Comparison of ENCODE assay signal across 32 cellular contexts in genomic region chr7:130401101-130401500, GRCh38. TPM values are rescaled to one million over a fixed set of nuclear protein-coding genes. Genes with fewer than 3 reads are reported as not detected.
"Had no signal": no experiment of that assay in that cellular context is flagged by ENCODE, and none has a peak within 500 bp of the region (broad histone marks: within the 10 kb centered on the region; RNA-seq: fewer than 3 reads in every experiment).

No MANE protein-coding gene starts in this region.

- H3K27me3 ChIP-seq: cardiac muscle cell, foreskin keratinocyte, heart right ventricle, left lung, stomach, suprapubic skin, tibial artery had no signal

- H3K9me3 ChIP-seq: heart right ventricle, left lung, psoas muscle, stomach, suprapubic skin, tibial artery had no signal

- H3K79me2 ChIP-seq: parathyroid adenoma had no signal

- ATAC-seq: effector memory CD8-positive, alpha-beta T cell; foreskin keratinocyte; heart right ventricle; left lung; naive thymus-derived CD4-positive, alpha-beta T cell; stimulated activated naive B cell treated with anti-CD40 and anti-IgM and Interleukin-4, amounts not matched to agents 10 μg/mL and 1 μg/mL and 100 μg/mL, for 72 hours had no signal

- H3K4me3 ChIP-seq: cardiac muscle cell, coronary artery, heart right ventricle, left lung, psoas muscle, stomach, suprapubic skin, tibial artery had no signal

- H3K4me1 ChIP-seq: foreskin keratinocyte, parathyroid adenoma, psoas muscle had no signal

- H3K36me3 ChIP-seq: cardiac muscle cell, suprapubic skin had no signal

- DNase-seq: activated CD4-positive, alpha-beta T cell treated with anti-CD3 and anti-CD28 coated beads for 4 hours; activated CD4-positive, alpha-beta T cell treated with anti-CD3 and anti-CD28 coated beads, Interleukin-2, amount 50 U/mL, for 4 hours; activated CD8-positive, alpha-beta memory T cell treated with anti-CD3 and anti-CD28 coated beads for 24 hours; activated effector memory CD4-positive, alpha-beta T cell treated with anti-CD3 and anti-CD28 coated beads, Interleukin-2, amount 50 U/mL, for 16 hours; activated naive CD4-positive, alpha-beta T cell treated with anti-CD3 and anti-CD28 coated beads, Interleukin-2, amount 10 ng/mL, durations not matched to agents 7 days and 5 days; activated naive CD8-positive, alpha-beta T cell treated with anti-CD3 and anti-CD28 coated beads, Interleukin-2, amount 10 ng/mL, durations not matched to agents 7 days and 5 days; cerebellar nuclear complex; effector memory CD8-positive, alpha-beta T cell; erythroblast; foreskin keratinocyte; heart right ventricle; left lung; midbrain; naive thymus-derived CD4-positive, alpha-beta T cell; nucleus accumbens; psoas muscle; stimulated activated CD4-positive, alpha-beta T cell treated with anti-CD3 and anti-CD28 coated beads, Interleukin-15, amount 100 ng/mL, for 24 hours; stimulated activated CD4-positive, alpha-beta T cell treated with anti-CD3 and anti-CD28 coated beads, Interleukin-2, amount 100 ng/mL, for 24 hours; stimulated activated naive B cell treated with anti-CD40 and anti-IgM and Interleukin-4, amounts not matched to agents 10 μg/mL and 1 μg/mL and 100 μg/mL, for 72 hours; stomach; T-helper 1 cell; tibial artery had no signal

- H3K27ac ChIP-seq: cardiac muscle cell, foreskin keratinocyte, parathyroid adenoma, psoas muscle, stomach, tibial artery had no signal

- H3K9ac ChIP-seq: parathyroid adenoma had no signal

- H2AFZ ChIP-seq: parathyroid adenoma had no signal

RNA-seq across cellular contexts. Expression of gene CPA1, which starts 20.8 kb away (rescaled TPM):
- total RNA-seq: activated naive CD8-positive, alpha-beta T cell treated with anti-CD3 and anti-CD28 coated beads, Interleukin-2, amount 10 ng/mL, durations not matched to agents 7 days and 5 days; activated T-helper 1 cell treated with anti-CD3 and anti-CD28 coated beads, Interleukin-12 subunit alpha, Interleukin-12 subunit beta, Interleukin-2, Interleukin-4 antibody, amounts not matched to agents 30 ng/mL and 10 ng/mL and 1 ng/mL, durations not matched to agents 14 hours and 24 hours and 36 hours; foreskin keratinocyte; glomerular endothelial cell; lung microvascular endothelial cell; naive thymus-derived CD4-positive, alpha-beta T cell; neural crest cell; stomach; suprapubic skin; ureter had no signal

RNA-seq across cellular contexts. Expression of gene CPA5, which starts 56.5 kb away (rescaled TPM):
- total RNA-seq: cardiac muscle cell, fibroblast of lung, glomerular endothelial cell, heart right ventricle, left lung, lung microvascular endothelial cell, neural crest cell, stomach had no signal
